In genomic region chrX:16526003-16526402, GRCh38 we compare ENCODE assay signal across 20 cellular contexts.
DNase-seq lines count a peak whose midpoint lies in the region; ATAC-seq, FAIRE-seq and TF ChIP-seq lines count a peak whose summit lies in the region.
"Had no signal": no experiment of that assay in that cellular context is flagged by ENCODE, and none has a peak within 500 bp of the region (broad histone marks: within the 10 kb centered on the region; RNA-seq: fewer than 3 reads in every experiment).

No MANE protein-coding gene starts in this region.

- H3K36me3 ChIP-seq in liver (ENCODE audit: control insufficient read depth in 4 of 4, insufficient read depth in 3 of 4, low read depth in 1 of 4, low read length in 3 of 4) = no peaks in the 10 kb centered on the region
- H3K36me3 ChIP-seq: BE2C, BLaER1 had no signal

- POLR2A ChIA-PET in A549 (lab: Yijun Ruan, JAX) = no interaction called here

- no peak overlapping the region for H3K9ac ChIP-seq in liver (ENCODE audit: low read depth in 1 of 2, low read length in 2 of 2)
- H3K9ac ChIP-seq: BLaER1 had no signal

- H3K27ac ChIP-seq in A549 = no peak overlapping the region
- H3K27ac ChIP-seq in liver (ENCODE audit: low read depth in 1 of 2, low read length in 2 of 2) = no peak overlapping the region
- H3K27ac ChIP-seq: 22Rv1, BLaER1 had no signal

- H3K9me3 ChIP-seq in A549 (no peaks in the 10 kb centered on the region), liver (ENCODE audit: control insufficient read depth in 4 of 4, low read length in 3 of 4) (peaks cover 0 to 5% (median under 1%) of the 10 kb centered on the region in 4 donors)
- H3K9me3 ChIP-seq: BE2C had no signal

- no peak for TF ChIP-seq CTCF in A549 (IDR thresholded peaks at IDR 0.05)
- no peak for TF ChIP-seq CTCF in liver (IDR thresholded peaks at IDR 0.05; ENCODE audit: low read depth, low read length, missing input control)
- TF ChIP-seq CTCF in D721Med (IDR thresholded peaks at IDR 0.05; ENCODE audit: insufficient read depth, missing control alignments) = no peak

- DNase-seq in A549 (ENCODE audit: low read depth in 1 of 2, low spot score in 1 of 2) (no peak), left lobe of liver (ENCODE audit: low spot score) (no peak), D721Med (ENCODE audit: insufficient read length, low spot score) (no peak), iPS-NIHi11 (ENCODE audit: low spot score) (no peak), HT-29 (ENCODE audit: low spot score) (no peak)
- DNase-seq: ACHN; BE2C; C1 segment of cervical spinal cord; CD4-positive, alpha-beta memory T cell; CD4-positive, CD25-positive, alpha-beta regulatory T cell; CD8-positive, alpha-beta memory T cell; COR-L47; DMS79 treated with DMSO at 0.1 percent for 48 hours; GF-D8 had no signal

- no peak overlapping the region for H3K4me3 ChIP-seq in A549
- no peak overlapping the region for H3K4me3 ChIP-seq in liver (ENCODE audit: low read depth in 1 of 3, low read length in 3 of 3)
- H3K4me3 ChIP-seq: BLaER1 had no signal

- H3K4me1 ChIP-seq in A549 (no peaks in the 10 kb centered on the region), liver (ENCODE audit: control insufficient read depth in 4 of 4, insufficient read depth in 4 of 4, low read length in 3 of 4) (no peaks in the 10 kb centered on the region)
- H3K4me1 ChIP-seq: BE2C, BLaER1 had no signal

- no peaks in the 10 kb centered on the region for H3K27me3 ChIP-seq in liver (ENCODE audit: control insufficient read depth in 4 of 4, insufficient read depth in 4 of 4, low read length in 3 of 4)
- H3K27me3 ChIP-seq: BE2C had no signal

- no peak for ATAC-seq in A549
- ATAC-seq in left lobe of liver = peak; percentile 62

- FAIRE-seq in A549 (lab: Jason Lieb, UNC) = no peak
- no peak for FAIRE-seq in D721Med (lab: Jason Lieb, UNC)
- FAIRE-seq: G401.6, GM12891, GM19239 had no signal

- H3K4me2 ChIP-seq in A549 = no peak overlapping the region
- H3K4me2 ChIP-seq: BLaER1 had no signal

- TF ChIP-seq POLR2A in A549 (IDR thresholded peaks at IDR 0.05; ENCODE audit: low read length) = no peak

- no peak for TF ChIP-seq RAD21 in A549 (conservative IDR thresholded peaks at IDR 0.05 in 1 of 2, IDR thresholded peaks at IDR 0.05 in 1 of 2)
- TF ChIP-seq RAD21 in liver (IDR thresholded peaks at IDR 0.05) = no peak

- CTCF ChIA-PET in A549 (lab: Yijun Ruan, JAX) = interaction anchor here (0.6 kb wide), 1 partner anchor 246 kb away, joined by 3 read pairs; no protein-coding TSS in a partner anchor

- 27% methylated on average over 2 of the region's 2 CpGs for WGBS in A549 (ENCODE audit: missing lambda C conversion rate)
- WGBS in liver = 99% methylated on average over 2 of the region's 2 CpGs

- TF ChIP-seq EP300 in A549 (IDR thresholded peaks at IDR 0.05) = no peak

TF ChIP-seq in A549, 52 proteins besides CTCF, POLR2A, EP300 and RAD21:
- TF ChIP-seq ZFP36 (IDR thresholded peaks at IDR 0.05; ENCODE audit: borderline replicate concordance, partially characterized antibody) (peak; percentile 54), MAZ (IDR thresholded peaks at IDR 0.05; ENCODE audit: borderline replicate concordance, low read depth, low read length) (no peak)
TF ChIP-seq in A549: peak in this region for 1.

TF ChIP-seq in liver, 16 proteins besides CTCF, POLR2A, EP300 and RAD21:
- TF ChIP-seq FOXA1 (IDR thresholded peaks at IDR 0.05) (no peak), HNF4A (conservative IDR thresholded peaks at IDR 0.05) (peak; percentile 23 to 60)
